ENCODE assay signal across 35 cellular contexts in genomic region chr12:52355181-52355580, GRCh38. TPM values are rescaled to one million over a fixed set of nuclear protein-coding genes. Genes with fewer than 3 reads are reported as not detected.
"Had no signal": no experiment of that assay in that cellular context is flagged by ENCODE, and none has a peak within 500 bp of the region (broad histone marks: within the 10 kb centered on the region; RNA-seq: fewer than 3 reads in every experiment).

No MANE protein-coding gene starts in this region.

- H3K36me3 Mint-ChIP-seq: activated naive CD8-positive, alpha-beta T cell; naive thymus-derived CD8-positive, alpha-beta T cell; WTC11 had no signal

- H3K36me3 ChIP-seq: ascending aorta, brain microvascular endothelial cell, gastroesophageal sphincter, spleen, suprapubic skin, tibial artery had no signal

- H3K4me1 Mint-ChIP-seq: neural crest cell had no signal

- H3K27me3 ChIP-seq: ascending aorta had no signal

- H3K9me3 ChIP-seq: ascending aorta, gastroesophageal sphincter, psoas muscle, spleen, suprapubic skin, tibial artery had no signal

- H3K27ac Mint-ChIP-seq: activated CD4-positive, alpha-beta memory T cell treated with anti-CD3 and anti-CD28 coated beads, Interleukin-2, amount 10 ng/mL, durations not matched to agents 7 days and 5 days; activated CD4-positive, alpha-beta T cell treated with anti-CD3 and anti-CD28 coated beads, Interleukin-2, amount 10 ng/mL, durations not matched to agents 7 days and 5 days; activated naive CD8-positive, alpha-beta T cell; activated T-helper 2 cell treated with anti-CD3 and anti-CD28 coated beads, Interferon-gamma antibody, Interleukin-2, Interleukin-4, amounts not matched to agents 10 μg/mL and 5 μg/mL and 100 μg/mL, durations not matched to agents 14 hours and 24 hours and 36 hours; effector memory CD8-positive, alpha-beta T cell; WTC11 had no signal

- H3K4me1 ChIP-seq: parathyroid adenoma, psoas muscle had no signal

- H3K4me3 ChIP-seq: ascending aorta, coronary artery, dorsolateral prefrontal cortex, gastroesophageal sphincter, hepatocyte, psoas muscle, spleen, suprapubic skin, tibial artery had no signal

- H3K4me3 Mint-ChIP-seq: activated CD4-positive, alpha-beta memory T cell treated with anti-CD3 and anti-CD28 coated beads, Interleukin-2, amount 10 ng/mL, durations not matched to agents 7 days and 5 days; activated CD4-positive, alpha-beta T cell treated with anti-CD3 and anti-CD28 coated beads, Interleukin-2, amount 10 ng/mL, durations not matched to agents 7 days and 5 days; activated naive CD8-positive, alpha-beta T cell; effector memory CD8-positive, alpha-beta T cell; naive thymus-derived CD8-positive, alpha-beta T cell; neural crest cell; WTC11 had no signal

- DNase-seq: activated CD4-positive, alpha-beta memory T cell treated with anti-CD3 and anti-CD28 coated beads, Interleukin-2, amount 10 ng/mL, durations not matched to agents 7 days and 5 days; activated CD4-positive, alpha-beta T cell treated with anti-CD3 and anti-CD28 coated beads for 1 hour; activated CD4-positive, alpha-beta T cell treated with anti-CD3 and anti-CD28 coated beads, Interleukin-2, amount 10 ng/mL, durations not matched to agents 7 days and 5 days; activated CD8-positive, alpha-beta memory T cell treated with anti-CD3 and anti-CD28 coated beads, Interleukin-2, amount 50 U/mL, for 48 hours; activated naive CD4-positive, alpha-beta T cell treated with Interleukin-2 at 50 U/mL for 16 hours; activated T-cell treated with anti-CD3 and anti-CD28 coated beads, Interleukin-2, amount 50 U/mL, for 48 hours; brain microvascular endothelial cell; effector memory CD8-positive, alpha-beta T cell; erythroblast; kidney; left colon; mammary epithelial cell; midbrain; nucleus accumbens; psoas muscle; stimulated activated naive CD4-positive, alpha-beta T cell; T-helper 2 cell had no signal

- FAIRE-seq: kidney had no signal

- H3K27ac ChIP-seq: ascending aorta, brain microvascular endothelial cell, coronary artery, dorsolateral prefrontal cortex, gastroesophageal sphincter, hepatocyte, parathyroid adenoma, psoas muscle, spleen, suprapubic skin, tibial artery had no signal

- H3K9me3 Mint-ChIP-seq: activated CD4-positive, alpha-beta memory T cell treated with anti-CD3 and anti-CD28 coated beads, Interleukin-2, amount 10 ng/mL, durations not matched to agents 7 days and 5 days; activated CD4-positive, alpha-beta T cell treated with anti-CD3 and anti-CD28 coated beads, Interleukin-2, amount 10 ng/mL, durations not matched to agents 7 days and 5 days; activated T-helper 2 cell treated with anti-CD3 and anti-CD28 coated beads, Interferon-gamma antibody, Interleukin-2, Interleukin-4, amounts not matched to agents 10 μg/mL and 5 μg/mL and 100 μg/mL, durations not matched to agents 14 hours and 24 hours and 36 hours; effector memory CD8-positive, alpha-beta T cell; naive thymus-derived CD8-positive, alpha-beta T cell; neural crest cell; WTC11 had no signal

RNA-seq across cellular contexts. Expression of gene KRT85, which starts 12.1 kb away (rescaled TPM):
- total RNA-seq: activated CD4-positive, alpha-beta memory T cell treated with anti-CD3 and anti-CD28 coated beads, Interleukin-2, amount 10 ng/mL, durations not matched to agents 7 days and 5 days; activated CD4-positive, alpha-beta T cell treated with anti-CD3 and anti-CD28 coated beads, Interleukin-2, amount 10 ng/mL, durations not matched to agents 7 days and 5 days; activated T-helper 2 cell treated with anti-CD3 and anti-CD28 coated beads, Interferon-gamma antibody, Interleukin-2, Interleukin-4, amounts not matched to agents 10 μg/mL and 5 μg/mL and 100 μg/mL, durations not matched to agents 14 hours and 24 hours and 36 hours; ascending aorta; cardiac septum; cerebellum; dorsolateral prefrontal cortex; gastroesophageal sphincter; hepatocyte; kidney; left colon; liver; mammary epithelial cell; naive thymus-derived CD8-positive, alpha-beta T cell; neural crest cell; psoas muscle; ureter; WTC11 had no signal
- polyA plus RNA-seq: hepatocyte; liver; mammary epithelial cell; naive thymus-derived CD8-positive, alpha-beta T cell; psoas muscle; spleen had no signal

RNA-seq across cellular contexts. Expression of gene KRT84, which starts 30.3 kb away (rescaled TPM):
- total RNA-seq: activated CD4-positive, alpha-beta memory T cell treated with anti-CD3 and anti-CD28 coated beads, Interleukin-2, amount 10 ng/mL, durations not matched to agents 7 days and 5 days; activated CD4-positive, alpha-beta T cell treated with anti-CD3 and anti-CD28 coated beads, Interleukin-2, amount 10 ng/mL, durations not matched to agents 7 days and 5 days; activated T-helper 2 cell treated with anti-CD3 and anti-CD28 coated beads, Interferon-gamma antibody, Interleukin-2, Interleukin-4, amounts not matched to agents 10 μg/mL and 5 μg/mL and 100 μg/mL, durations not matched to agents 14 hours and 24 hours and 36 hours; ascending aorta; cardiac septum; cerebellum; gastroesophageal sphincter; hepatocyte; kidney; left colon; liver; naive thymus-derived CD8-positive, alpha-beta T cell; neural crest cell; psoas muscle; ureter; WTC11 had no signal
- polyA plus RNA-seq: hepatocyte; liver; naive thymus-derived CD8-positive, alpha-beta T cell; psoas muscle; spleen had no signal

RNA-seq across cellular contexts. Expression of gene KRT83, which starts 34.0 kb away (rescaled TPM):
- total RNA-seq: activated CD4-positive, alpha-beta memory T cell treated with anti-CD3 and anti-CD28 coated beads, Interleukin-2, amount 10 ng/mL, durations not matched to agents 7 days and 5 days; activated CD4-positive, alpha-beta T cell treated with anti-CD3 and anti-CD28 coated beads, Interleukin-2, amount 10 ng/mL, durations not matched to agents 7 days and 5 days; activated T-helper 2 cell treated with anti-CD3 and anti-CD28 coated beads, Interferon-gamma antibody, Interleukin-2, Interleukin-4, amounts not matched to agents 10 μg/mL and 5 μg/mL and 100 μg/mL, durations not matched to agents 14 hours and 24 hours and 36 hours; ascending aorta; cardiac septum; cerebellum; gastroesophageal sphincter; hepatocyte; kidney; left colon; liver; naive thymus-derived CD8-positive, alpha-beta T cell; neural crest cell; psoas muscle; spleen; ureter; WTC11 had no signal
- polyA plus RNA-seq: hepatocyte; liver; naive thymus-derived CD8-positive, alpha-beta T cell; psoas muscle; spleen had no signal

RNA-seq across cellular contexts. Expression of gene KRT82, which starts 51.0 kb away (rescaled TPM):
- total RNA-seq: activated CD4-positive, alpha-beta memory T cell treated with anti-CD3 and anti-CD28 coated beads, Interleukin-2, amount 10 ng/mL, durations not matched to agents 7 days and 5 days; activated CD4-positive, alpha-beta T cell treated with anti-CD3 and anti-CD28 coated beads, Interleukin-2, amount 10 ng/mL, durations not matched to agents 7 days and 5 days; activated T-helper 2 cell treated with anti-CD3 and anti-CD28 coated beads, Interferon-gamma antibody, Interleukin-2, Interleukin-4, amounts not matched to agents 10 μg/mL and 5 μg/mL and 100 μg/mL, durations not matched to agents 14 hours and 24 hours and 36 hours; ascending aorta; cardiac septum; cerebellum; gastroesophageal sphincter; hepatocyte; kidney; left colon; liver; mammary epithelial cell; naive thymus-derived CD8-positive, alpha-beta T cell; neural crest cell; psoas muscle; spleen; ureter; WTC11 had no signal
- polyA plus RNA-seq: hepatocyte; liver; naive thymus-derived CD8-positive, alpha-beta T cell; psoas muscle had no signal
